In the genomic region with DNA sequence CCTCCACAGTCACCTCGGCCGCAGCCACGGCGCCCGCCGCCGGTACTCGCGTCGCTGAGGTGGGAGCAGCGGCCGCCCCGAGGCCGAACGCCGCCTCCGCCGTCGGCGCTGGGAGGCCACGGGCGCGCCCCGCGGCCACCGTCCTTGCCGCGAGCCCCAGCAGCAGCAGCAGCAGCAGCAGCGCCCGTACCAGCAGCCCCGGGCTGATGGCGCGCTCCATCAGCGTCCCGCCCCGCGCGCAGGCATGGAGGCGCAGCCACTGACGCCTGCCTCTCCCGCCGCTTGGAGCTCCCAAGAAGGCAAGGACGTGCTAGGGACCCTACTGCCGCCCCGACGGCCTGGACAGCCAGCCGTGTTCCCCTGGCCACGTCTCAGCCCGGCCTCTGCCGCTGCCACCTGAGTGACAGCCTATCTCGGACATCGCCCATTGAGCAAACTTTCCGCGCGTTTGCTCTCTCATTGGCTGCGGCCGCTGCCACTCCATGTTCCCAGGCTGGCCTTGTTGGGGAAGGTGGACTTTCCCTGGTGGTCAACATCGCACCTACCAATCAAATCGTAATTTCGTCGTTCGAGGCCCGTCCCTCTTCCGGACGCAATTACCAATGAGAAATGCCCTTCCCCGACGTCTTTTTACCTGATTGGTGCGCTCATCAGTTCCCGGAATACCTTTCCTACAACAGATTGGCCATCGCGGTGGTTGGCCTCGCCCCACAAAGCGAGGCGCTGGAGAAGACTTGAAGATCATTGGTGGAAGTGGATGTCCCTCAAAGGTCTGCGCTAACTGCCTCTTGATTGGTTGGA, we compare ENCODE assay signal across 8 cellular contexts. TPM values are rescaled to one million over a fixed set of nuclear protein-coding genes. Genes with fewer than 3 reads are reported as not detected.
DNase-seq lines count a peak whose midpoint lies in the region; ATAC-seq and TF ChIP-seq lines count a peak whose summit lies in the region.

Gene EIF2AK3, minus strand, starts transcription at position 410 of the 801 bp plus-strand sequence. Its CDS starts 190 bp downstream, at position 220.

- peak within 1 kb of the TSS; percentile 91 to 97 for H3K27ac ChIP-seq in testis

- H3K27me3 Mint-ChIP-seq in activated naive CD8-positive, alpha-beta T cell: no peaks in the 10 kb centered on the region

- CTCF ChIA-PET in GM10248 (lab: Yijun Ruan, JAX): interaction anchor here (1.0 to 1.6 kb wide), 3 partner anchors 20 to 41 kb away, joined by 3 to 5 read pairs (median 4); no protein-coding TSS in a partner anchor

- TF ChIP-seq POLR2A in testis (IDR thresholded peaks at IDR 0.05): peak; percentile 91

- intact Hi-C loops in testis (cut with DNase I; ENCODE audit: low total_unique reads): no loop called here

- peaks cover 12% of the 10 kb centered on the region for H3K4me1 Mint-ChIP-seq in activated naive CD8-positive, alpha-beta T cell (ENCODE audit: low read depth)

- no peaks in the 10 kb centered on the region for H3K27me3 ChIP-seq in testis

- peak; percentile 88 for ATAC-seq in HG02623 (IDR thresholded peaks at IDR 0.05; ENCODE audit: unreplicated experiment)
- peak; percentile 96 for ATAC-seq in omental fat pad (ENCODE audit: low FRiP score)

- H3K4me3 ChIP-seq in testis: peak within 1 kb of the TSS; percentile 89 to 95

- H3K9me3 Mint-ChIP-seq in activated naive CD8-positive, alpha-beta T cell (ENCODE audit: low read depth): no peaks in the 10 kb centered on the region

- WGBS in testis, 2 donors: 0% methylated on average over 46 to 71 of the region's 75 CpGs

- H3K4me3 Mint-ChIP-seq in activated naive CD8-positive, alpha-beta T cell: peak within 1 kb of the TSS; percentile 97

- H3K4me1 ChIP-seq in testis: peaks cover 7% of the 10 kb centered on the region

- no peaks in the 10 kb centered on the region for H3K36me3 ChIP-seq in testis (ENCODE audit: low read depth, missing control alignments)

- peak; percentile 93 for DNase-seq in GM10248 (ENCODE audit: extremely low spot score)
- DNase-seq in NCI-H1105 (lab: John Stamatoyannopoulos, UW): peak; percentile 96
- peak; percentile 100 for DNase-seq in SKM-1 treated with dmso at 0.1 percent for 144 hours (lab: John Stamatoyannopoulos, UW; ENCODE audit: unreplicated experiment)
- DNase-seq in glomerular visceral epithelial cell (ENCODE audit: extremely low spot score): peak; percentile 100
- peak; percentile 95 for DNase-seq in omental fat pad (ENCODE audit: low spot score)
- DNase-seq in testis: peak; percentile 99

- peak within 1 kb of the TSS; percentile 95 for H3K27ac Mint-ChIP-seq in activated naive CD8-positive, alpha-beta T cell

- TF ChIP-seq CTCF in GM10248 (IDR thresholded peaks at IDR 0.05; ENCODE audit: control extremely low read depth, extremely low read depth, low read depth, missing control alignments) (no peak), omental fat pad (IDR thresholded peaks at IDR 0.05) (no peak), testis (IDR thresholded peaks at IDR 0.05) (peak in 2 of 3 experiments; percentile 30 to 67)

- POLR2A ChIA-PET in GM10248 (lab: Yijun Ruan, JAX): interaction anchor here (0.7 to 1.9 kb wide), 7 partner anchors 8 to 41 kb away, joined by 3 to 13 read pairs (median 4); no protein-coding TSS in a partner anchor

- no peaks in the 10 kb centered on the region for H3K9me3 ChIP-seq in testis

- H3K36me3 Mint-ChIP-seq in activated naive CD8-positive, alpha-beta T cell: no peaks in the 10 kb centered on the region

RNA-seq across cellular contexts. Expression of gene EIF2AK3, which starts in this region (rescaled TPM):
- total RNA-seq in omental fat pad (10 to 100 TPM; 15.9 to 41.6 (median 21.5) TPM), testis (10 to 100 TPM in 1 of 2 donors, 1 to 10 TPM in 1; 9.0 to 14.7 TPM)
- polyA plus RNA-seq in testis (ENCODE audit: insufficient read depth, low read depth, low replicate concordance): 9.8 TPM

Comparison
In these comparisons a context has a peak if more than half of its experiments do, and no peak if none do; other contexts are left out.
1. Peak in every context shown above with its lines: DNase-seq, ATAC-seq, H3K4me3 ChIP-seq and H3K27ac ChIP-seq.
2. CTCF ChIP-seq: peak in testis (2 of 3); none in GM10248 (single experiment) and omental fat pad (0 of 3).